ENCODE assay signal across 15 cellular contexts in the genomic region with DNA sequence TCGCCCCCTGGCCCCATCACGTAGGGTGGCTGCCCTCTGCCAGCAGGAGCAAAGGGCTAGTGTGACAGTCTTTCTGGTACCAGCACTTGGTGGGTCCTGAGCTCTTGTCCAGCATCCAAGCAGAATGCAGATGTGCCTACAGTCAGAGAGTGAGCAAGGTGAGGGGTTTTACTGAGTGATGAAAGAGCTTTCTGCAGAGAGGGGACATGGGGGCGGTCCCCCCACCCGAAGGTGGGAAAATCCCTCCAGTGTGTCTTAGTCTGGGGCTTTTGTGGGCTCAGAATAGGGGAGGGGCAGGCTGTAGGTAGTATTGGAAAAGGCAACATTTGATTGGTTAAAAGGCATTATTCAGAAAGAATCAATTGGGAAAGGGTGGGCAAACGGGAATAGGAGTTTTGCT.
"Had no signal": no experiment of that assay in that cellular context is flagged by ENCODE, and none has a peak within 500 bp of the region (broad histone marks: within the 10 kb centered on the region; RNA-seq: fewer than 3 reads in every experiment).

No MANE protein-coding gene starts in this region.

- H3K27me3 ChIP-seq: cardiac muscle cell, sigmoid colon had no signal

- H3K27ac ChIP-seq: cardiac muscle cell, sigmoid colon, SK-N-MC, thoracic aorta had no signal

- H3K36me3 ChIP-seq: cardiac muscle cell, sigmoid colon, thoracic aorta had no signal

- H3K27ac Mint-ChIP-seq: activated CD4-positive, alpha-beta memory T cell treated with anti-CD3 and anti-CD28 coated beads for 36 hours; activated naive CD8-positive, alpha-beta T cell treated with anti-CD3 and anti-CD28 coated beads, Interleukin-2, amount 10 ng/mL, durations not matched to agents 7 days and 5 days; activated T-helper 1 cell treated with anti-CD3 and anti-CD28 coated beads, Interleukin-12 subunit alpha, Interleukin-12 subunit beta, Interleukin-2, Interleukin-4 antibody, amounts not matched to agents 30 ng/mL and 10 ng/mL and 1 ng/mL, durations not matched to agents 14 hours and 24 hours and 36 hours; T-cell had no signal

- H3K9me3 ChIP-seq: mucosa of descending colon, sigmoid colon, thoracic aorta had no signal

- ATAC-seq: mucosa of descending colon, T-cell had no signal

- H3K27me3 Mint-ChIP-seq: activated CD4-positive, alpha-beta memory T cell treated with anti-CD3 and anti-CD28 coated beads for 36 hours; natural killer cell treated with Interleukin-12 subunit alpha and Interleukin-12 subunit beta and Interleukin-15 and Interleukin-18, amount 100 ng/mL, for 72 hours; T-cell had no signal

- DNase-seq: activated CD4-positive, alpha-beta memory T cell treated with anti-CD3 and anti-CD28 coated beads for 36 hours; activated CD8-positive, alpha-beta memory T cell treated with anti-CD3 and anti-CD28 coated beads, Interleukin-2, amount 50 U/mL, for 4 hours; activated naive CD8-positive, alpha-beta T cell treated with anti-CD3 and anti-CD28 coated beads, Interleukin-2, amount 10 ng/mL, durations not matched to agents 7 days and 5 days; foreskin melanocyte; head of caudate nucleus; mammary epithelial cell; mucosa of descending colon; sigmoid colon; stimulated activated naive CD4-positive, alpha-beta T cell treated with Interleukin-2 at 50 U/mL for 16 hours; T-cell had no signal

- H3K4me3 ChIP-seq: cardiac muscle cell, mucosa of descending colon, sigmoid colon, SK-N-MC, thoracic aorta had no signal

- H3K4me3 Mint-ChIP-seq: activated CD4-positive, alpha-beta memory T cell treated with anti-CD3 and anti-CD28 coated beads for 36 hours; activated naive CD8-positive, alpha-beta T cell treated with anti-CD3 and anti-CD28 coated beads, Interleukin-2, amount 10 ng/mL, durations not matched to agents 7 days and 5 days; activated T-helper 1 cell treated with anti-CD3 and anti-CD28 coated beads, Interleukin-12 subunit alpha, Interleukin-12 subunit beta, Interleukin-2, Interleukin-4 antibody, amounts not matched to agents 30 ng/mL and 10 ng/mL and 1 ng/mL, durations not matched to agents 14 hours and 24 hours and 36 hours; natural killer cell treated with Interleukin-12 subunit alpha and Interleukin-12 subunit beta and Interleukin-15 and Interleukin-18, amount 100 ng/mL, for 72 hours had no signal

- H3K36me3 Mint-ChIP-seq: T-cell had no signal
